Comparison of ENCODE assay signal across 10 cellular contexts in the genomic region with DNA sequence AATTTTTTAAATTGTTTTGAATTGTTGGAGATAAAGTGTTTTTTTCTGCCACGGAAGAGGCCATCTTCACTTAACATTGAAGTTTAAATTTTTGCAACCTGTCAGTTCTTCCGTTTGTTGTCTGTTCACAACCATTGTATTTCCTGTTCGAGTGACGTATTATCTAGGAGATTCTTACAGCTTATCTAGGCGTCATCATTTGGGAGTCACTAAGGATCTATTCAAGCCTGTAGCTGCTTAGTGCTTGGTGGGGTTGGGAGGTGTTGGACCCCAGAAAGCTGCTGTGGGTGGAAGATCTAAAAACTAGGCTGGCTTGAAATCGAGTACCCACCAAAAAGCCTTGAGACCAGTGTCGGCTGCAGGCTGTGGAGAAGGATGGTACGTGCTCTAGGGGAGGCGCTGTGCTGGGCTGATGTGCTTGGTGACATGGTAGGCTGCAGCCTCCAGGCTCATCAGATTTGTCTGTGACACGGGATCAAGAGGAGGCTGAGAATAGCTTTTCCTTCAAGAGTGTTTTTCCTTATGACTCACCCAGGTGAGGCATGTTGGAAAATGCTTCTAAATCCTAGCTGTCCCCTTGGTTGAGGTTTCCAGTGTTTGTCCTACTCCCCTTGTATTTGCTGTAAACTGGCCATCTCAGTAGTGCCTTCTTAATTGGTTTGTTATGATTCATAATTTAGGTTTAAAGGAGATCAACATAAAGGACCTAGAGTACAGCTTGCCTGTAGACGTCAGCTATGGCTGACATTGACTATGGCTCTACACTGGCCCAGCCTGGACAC. TPM values are rescaled to one million over a fixed set of nuclear protein-coding genes. Genes with fewer than 3 reads are reported as not detected.
DNase-seq lines count a peak whose midpoint lies in the region; ATAC-seq and TF ChIP-seq lines count a peak whose summit lies in the region.
"Had no signal": no experiment of that assay in that cellular context is flagged by ENCODE, and none has a peak within 500 bp of the region (broad histone marks: within the 10 kb centered on the region; RNA-seq: fewer than 3 reads in every experiment).

No MANE protein-coding gene starts in this region.

- CTCF ChIA-PET in activated CD4-positive, alpha-beta memory T cell treated with anti-CD3 and anti-CD28 coated beads for 36 hours (lab: Charles Lee), result interaction anchor here (0.6 to 6.5 kb wide), 44 partner anchors 8 to 303 kb away, joined by 3 to 180 read pairs (median 7); partner anchors contain the start of genes FBXO34 and MAPK1IP1L

- in situ Hi-C loops in GM13976 (cut with MboI; ENCODE audit: low sequenced_read_pairs, unreplicated experiment), result loop anchor here (10.0 kb wide), 1 partner anchor 89 kb away; no protein-coding TSS in a partner anchor

- no peak for TF ChIP-seq CTCF in GM13976 (IDR thresholded peaks at IDR 0.05; ENCODE audit: borderline replicate concordance, control extremely low read depth, extremely low read depth, insufficient read depth, missing control alignments)

- intact Hi-C loops in activated CD4-positive, alpha-beta memory T cell treated with anti-CD3 and anti-CD28 coated beads for 36 hours (cut with micrococcal nuclease), result loop anchor here (1.0 to 2.0 kb wide), 8 partner anchors 15 to 141 kb away; partner anchors contain the start of gene FBXO34
- intact Hi-C loops in sciatic nerve (cut with DNase I), result no loop called here

- no peaks in the 10 kb centered on the region for H3K9me3 Mint-ChIP-seq in activated CD4-positive, alpha-beta memory T cell treated with anti-CD3 and anti-CD28 coated beads for 36 hours

- DNase-seq in activated CD4-positive, CD25-positive, alpha-beta regulatory T cell (lab: John Stamatoyannopoulos, UW), result no peak
- peak; percentile 47 for DNase-seq in activated CD4-positive, alpha-beta memory T cell treated with anti-CD3 and anti-CD28 coated beads for 36 hours
- DNase-seq in sciatic nerve (ENCODE audit: low spot score) (no peak), GM13976 (ENCODE audit: low spot score) (no peak), HUDEP-2 (lab: John Stamatoyannopoulos, UW; ENCODE audit: unreplicated experiment in 76 of 76) (no peak)
- DNase-seq: activated CD4-positive, CD25-positive, alpha-beta regulatory T cell treated with anti-CD3 and anti-CD28 coated beads, Interleukin-2, amount 50 U/mL, for 72 hours; aorta had no signal

- ATAC-seq in activated CD4-positive, CD25-positive, alpha-beta regulatory T cell treated with anti-CD3 and anti-CD28 coated beads, Interleukin-2, amount 50 U/mL, for 24 hours, result peak; percentile 9 to 44
- ATAC-seq in esophagus mucosa, result peak; percentile 54
- ATAC-seq in sciatic nerve, result peak; percentile 13
- no peak for ATAC-seq in HG03571 (IDR thresholded peaks at IDR 0.05; ENCODE audit: unreplicated experiment)

- H3K27me3 Mint-ChIP-seq in activated CD4-positive, alpha-beta memory T cell treated with anti-CD3 and anti-CD28 coated beads for 36 hours, result no peaks in the 10 kb centered on the region

- H3K4me3 Mint-ChIP-seq in activated CD4-positive, alpha-beta memory T cell treated with anti-CD3 and anti-CD28 coated beads for 36 hours, result peak overlapping the region; percentile 57

- H3K27ac Mint-ChIP-seq in activated CD4-positive, alpha-beta memory T cell treated with anti-CD3 and anti-CD28 coated beads for 36 hours, result peak overlapping the region; percentile 86

- POLR2A ChIA-PET in activated CD4-positive, alpha-beta memory T cell treated with anti-CD3 and anti-CD28 coated beads for 36 hours (lab: Charles Lee), result interaction anchor here (1.6 to 3.3 kb wide), 2 partner anchors 21 to 82 kb away, joined by 6 to 11 read pairs; partner anchors contain the start of gene FBXO34

- H3K36me3 Mint-ChIP-seq in activated CD4-positive, alpha-beta memory T cell treated with anti-CD3 and anti-CD28 coated beads for 36 hours, result peaks cover 16% of the 10 kb centered on the region

- H3K4me1 Mint-ChIP-seq in activated CD4-positive, alpha-beta memory T cell treated with anti-CD3 and anti-CD28 coated beads for 36 hours (ENCODE audit: low read depth), result peaks cover 30% of the 10 kb centered on the region

RNA-seq across cellular contexts. Expression of gene ATG14, which starts 57.8 kb away (rescaled TPM):
- total RNA-seq in activated CD4-positive, alpha-beta memory T cell treated with anti-CD3 and anti-CD28 coated beads for 36 hours, result 1 to 10 TPM; 5.0 to 5.1 TPM
- 5.3 TPM for total RNA-seq in esophagus mucosa
- total RNA-seq in sciatic nerve, result 14.8 TPM
